ENCODE assay signal across 1 cellular context in the genomic region with DNA sequence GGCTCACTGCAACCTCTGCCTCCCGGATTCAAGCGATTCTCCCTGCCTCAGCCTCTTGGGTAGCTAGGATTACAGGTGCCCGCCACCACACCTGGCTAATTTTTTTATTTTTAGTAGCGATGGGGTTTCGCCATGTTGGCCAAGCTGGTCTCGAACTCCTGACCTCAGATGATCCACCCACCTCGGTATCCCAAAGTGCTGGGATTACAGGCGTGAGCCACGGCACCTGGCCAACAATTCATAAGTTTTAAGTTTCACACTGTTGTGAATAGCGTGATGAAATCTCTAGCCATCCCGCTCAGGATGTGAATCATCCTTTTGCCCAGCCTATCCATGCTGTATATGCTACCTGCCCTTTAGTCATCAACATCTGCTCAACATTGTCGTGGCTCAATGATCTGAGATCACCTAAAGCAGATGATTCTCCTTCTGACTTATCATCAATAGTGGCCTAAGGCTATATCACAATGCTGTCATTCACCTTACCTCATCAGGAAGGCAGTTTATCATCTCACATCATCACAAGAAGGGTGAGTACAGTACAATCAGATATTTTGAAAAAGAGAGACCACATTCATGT.
A peak's percentile ranks its signal among the peaks of the same experiment; 100 is the strongest.
TF ChIP-seq lines count a peak whose summit lies in the region.

No MANE protein-coding gene starts in this region.

TF ChIP-seq in HEK293, 187 proteins besides CTCF, POLR2A, EP300 and RAD21 (continued from another document and continues in another):
- no peak; the same call in 1 of the 2 replicates for TF ChIP-seq ZNF792 (tag by site-specific recombination; IDR thresholded peaks at IDR 0.05)
- TF ChIP-seq ZNF624 (tag by site-specific recombination; IDR thresholded peaks at IDR 0.05) = no peak
- no peak for TF ChIP-seq MZF1 (tag by site-specific recombination; IDR thresholded peaks at IDR 0.05; ENCODE audit: borderline replicate concordance)
- TF ChIP-seq HOXD13 (CRISPR knock-in tag; IDR thresholded peaks at IDR 0.05; ENCODE audit: borderline replicate concordance) = no peak
- peak; percentile 75 for TF ChIP-seq ZNF843 (tag by site-specific recombination; IDR thresholded peaks at IDR 0.05)
- no peak for TF ChIP-seq ZNF521 (tag by site-specific recombination; IDR thresholded peaks at IDR 0.05)
- TF ChIP-seq EGR2 (tag by site-specific recombination; IDR thresholded peaks at IDR 0.05; ENCODE audit: low read depth) = no peak
- TF ChIP-seq GLIS1 (tag by site-specific recombination; IDR thresholded peaks at IDR 0.05) = no peak
- TF ChIP-seq ZNF2 (tag by site-specific recombination; IDR thresholded peaks at IDR 0.05) = peak; percentile 47; the same call in 1 of the 2 replicates
- TF ChIP-seq, protein P1, sequence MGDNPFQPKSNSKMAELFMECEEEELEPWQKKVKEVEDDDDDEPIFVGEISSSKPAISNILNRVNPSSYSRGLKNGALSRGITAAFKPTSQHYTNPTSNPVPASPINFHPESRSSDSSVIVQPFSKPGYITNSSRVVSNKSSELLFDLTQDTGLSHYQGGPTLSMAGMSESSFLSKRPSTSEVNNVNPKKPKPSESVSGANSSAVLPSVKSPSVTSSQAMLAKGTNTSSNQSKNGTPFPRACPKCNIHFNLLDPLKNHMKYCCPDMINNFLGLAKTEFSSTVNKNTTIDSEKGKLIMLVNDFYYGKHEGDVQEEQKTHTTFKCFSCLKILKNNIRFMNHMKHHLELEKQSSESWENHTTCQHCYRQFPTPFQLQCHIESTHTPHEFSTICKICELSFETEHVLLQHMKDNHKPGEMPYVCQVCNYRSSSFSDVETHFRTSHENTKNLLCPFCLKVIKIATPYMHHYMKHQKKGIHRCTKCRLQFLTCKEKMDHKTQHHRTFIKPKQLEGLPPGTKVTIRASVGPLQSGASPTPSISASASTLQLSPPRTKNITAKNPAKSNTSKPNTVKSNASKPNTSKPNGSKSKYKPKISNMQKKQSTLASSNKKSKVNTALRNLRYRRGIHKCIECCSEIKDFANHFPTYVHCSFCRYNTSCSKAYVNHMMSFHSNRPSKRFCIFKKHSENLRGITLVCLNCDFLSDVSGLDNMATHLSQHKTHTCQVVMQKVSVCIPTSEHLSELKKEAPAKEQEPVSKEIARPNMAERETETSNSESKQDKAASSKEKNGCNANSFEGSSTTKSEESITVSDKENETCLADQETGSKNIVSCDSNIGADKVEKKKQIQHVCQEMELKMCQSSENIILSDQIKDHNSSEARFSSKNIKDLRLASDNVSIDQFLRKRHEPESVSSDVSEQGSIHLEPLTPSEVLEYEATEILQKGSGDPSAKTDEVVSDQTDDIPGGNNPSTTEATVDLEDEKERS (tag by site-specific recombination; IDR thresholded peaks at IDR 0.05) = no peak
- no peak for TF ChIP-seq ZNF670 (tag by site-specific recombination; IDR thresholded peaks at IDR 0.05; ENCODE audit: low read depth)
- TF ChIP-seq SP3 (tag by site-specific recombination; IDR thresholded peaks at IDR 0.05) = peak; percentile 71
- TF ChIP-seq ZNF626 (tag by site-specific recombination; IDR thresholded peaks at IDR 0.05) = no peak
- TF ChIP-seq ZBTB8A (tag by site-specific recombination; IDR thresholded peaks at IDR 0.05) = no peak
- TF ChIP-seq, protein P2, sequence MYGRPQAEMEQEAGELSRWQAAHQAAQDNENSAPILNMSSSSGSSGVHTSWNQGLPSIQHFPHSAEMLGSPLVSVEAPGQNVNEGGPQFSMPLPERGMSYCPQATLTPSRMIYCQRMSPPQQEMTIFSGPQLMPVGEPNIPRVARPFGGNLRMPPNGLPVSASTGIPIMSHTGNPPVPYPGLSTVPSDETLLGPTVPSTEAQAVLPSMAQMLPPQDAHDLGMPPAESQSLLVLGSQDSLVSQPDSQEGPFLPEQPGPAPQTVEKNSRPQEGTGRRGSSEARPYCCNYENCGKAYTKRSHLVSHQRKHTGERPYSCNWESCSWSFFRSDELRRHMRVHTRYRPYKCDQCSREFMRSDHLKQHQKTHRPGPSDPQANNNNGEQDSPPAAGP (tag by site-specific recombination; IDR thresholded peaks at IDR 0.05) = peak; percentile 91
- no peak for TF ChIP-seq ZFP41 (tag by site-specific recombination; IDR thresholded peaks at IDR 0.05; ENCODE audit: borderline replicate concordance)
- TF ChIP-seq ZNF558 (tag by site-specific recombination; IDR thresholded peaks at IDR 0.05) = 0 out of 2 replicates have a peak, but pooled peaks have one; percentile 31
- TF ChIP-seq, protein P3, sequence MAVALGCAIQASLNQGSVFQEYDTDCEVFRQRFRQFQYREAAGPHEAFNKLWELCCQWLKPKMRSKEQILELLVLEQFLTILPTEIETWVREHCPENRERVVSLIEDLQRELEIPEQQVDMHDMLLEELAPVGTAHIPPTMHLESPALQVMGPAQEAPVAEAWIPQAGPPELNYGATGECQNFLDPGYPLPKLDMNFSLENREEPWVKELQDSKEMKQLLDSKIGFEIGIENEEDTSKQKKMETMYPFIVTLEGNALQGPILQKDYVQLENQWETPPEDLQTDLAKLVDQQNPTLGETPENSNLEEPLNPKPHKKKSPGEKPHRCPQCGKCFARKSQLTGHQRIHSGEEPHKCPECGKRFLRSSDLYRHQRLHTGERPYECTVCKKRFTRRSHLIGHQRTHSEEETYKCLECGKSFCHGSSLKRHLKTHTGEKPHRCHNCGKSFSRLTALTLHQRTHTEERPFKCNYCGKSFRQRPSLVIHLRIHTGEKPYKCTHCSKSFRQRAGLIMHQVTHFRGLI (tag by site-specific recombination; IDR thresholded peaks at IDR 0.05) = no peak
- peak; percentile 81 for TF ChIP-seq ZFHX2 (tag by site-specific recombination; conservative IDR thresholded peaks at IDR 0.05)
- TF ChIP-seq OVOL3 (tag by site-specific recombination; IDR thresholded peaks at IDR 0.05) = no peak
- no peak for TF ChIP-seq ZNF266 (tag by site-specific recombination; IDR thresholded peaks at IDR 0.05; ENCODE audit: low read depth)
- TF ChIP-seq SCRT2 (tag by site-specific recombination; IDR thresholded peaks at IDR 0.05) = peak; percentile 81
- TF ChIP-seq, protein P4, sequence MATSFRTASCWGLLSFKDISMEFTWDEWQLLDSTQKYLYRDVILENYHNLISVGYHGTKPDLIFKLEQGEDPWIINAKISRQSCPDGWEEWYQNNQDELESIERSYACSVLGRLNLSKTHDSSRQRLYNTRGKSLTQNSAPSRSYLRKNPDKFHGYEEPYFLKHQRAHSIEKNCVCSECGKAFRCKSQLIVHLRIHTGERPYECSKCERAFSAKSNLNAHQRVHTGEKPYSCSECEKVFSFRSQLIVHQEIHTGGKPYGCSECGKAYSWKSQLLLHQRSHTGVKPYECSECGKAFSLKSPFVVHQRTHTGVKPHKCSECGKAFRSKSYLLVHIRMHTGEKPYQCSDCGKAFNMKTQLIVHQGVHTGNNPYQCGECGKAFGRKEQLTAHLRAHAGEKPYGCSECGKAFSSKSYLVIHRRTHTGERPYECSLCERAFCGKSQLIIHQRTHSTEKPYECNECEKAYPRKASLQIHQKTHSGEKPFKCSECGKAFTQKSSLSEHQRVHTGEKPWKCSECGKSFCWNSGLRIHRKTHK (tag by site-specific recombination; IDR thresholded peaks at IDR 0.05) = no peak
- no peak for TF ChIP-seq ZNF133 (tag by site-specific recombination; IDR thresholded peaks at IDR 0.05)
- TF ChIP-seq, protein P5, sequence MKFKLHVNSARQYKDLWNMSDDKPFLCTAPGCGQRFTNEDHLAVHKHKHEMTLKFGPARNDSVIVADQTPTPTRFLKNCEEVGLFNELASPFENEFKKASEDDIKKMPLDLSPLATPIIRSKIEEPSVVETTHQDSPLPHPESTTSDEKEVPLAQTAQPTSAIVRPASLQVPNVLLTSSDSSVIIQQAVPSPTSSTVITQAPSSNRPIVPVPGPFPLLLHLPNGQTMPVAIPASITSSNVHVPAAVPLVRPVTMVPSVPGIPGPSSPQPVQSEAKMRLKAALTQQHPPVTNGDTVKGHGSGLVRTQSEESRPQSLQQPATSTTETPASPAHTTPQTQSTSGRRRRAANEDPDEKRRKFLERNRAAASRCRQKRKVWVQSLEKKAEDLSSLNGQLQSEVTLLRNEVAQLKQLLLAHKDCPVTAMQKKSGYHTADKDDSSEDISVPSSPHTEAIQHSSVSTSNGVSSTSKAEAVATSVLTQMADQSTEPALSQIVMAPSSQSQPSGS (tag by site-specific recombination; IDR thresholded peaks at IDR 0.05; ENCODE audit: low read depth) = peak; percentile 77
- TF ChIP-seq ZBTB48 (tag by site-specific recombination; IDR thresholded peaks at IDR 0.05) = 0 out of 2 replicates have a peak, but pooled peaks have one; percentile 29
- TF ChIP-seq YY1 (tag by site-specific recombination; IDR thresholded peaks at IDR 0.05) = no peak
- TF ChIP-seq ZNF560 (tag by site-specific recombination; IDR thresholded peaks at IDR 0.05; ENCODE audit: borderline replicate concordance) = no peak
- no peak for TF ChIP-seq ZNF426 (tag by site-specific recombination; IDR thresholded peaks at IDR 0.05)
- peak; percentile 82; the same call in 1 of the 2 replicates for TF ChIP-seq BCL11A (tag by site-specific recombination; IDR thresholded peaks at IDR 0.05; ENCODE audit: low read depth)
- TF ChIP-seq ZNF785 (tag by site-specific recombination; IDR thresholded peaks at IDR 0.05) = no peak
- no peak for TF ChIP-seq ZNF561 (tag by site-specific recombination; IDR thresholded peaks at IDR 0.05; ENCODE audit: borderline replicate concordance)
- no peak for TF ChIP-seq MEIS1 (CRISPR knock-in tag; IDR thresholded peaks at IDR 0.05; ENCODE audit: borderline replicate concordance)
- TF ChIP-seq ZNF335 (tag by site-specific recombination; conservative IDR thresholded peaks at IDR 0.05) = peak; percentile 56; the same call in 1 of the 2 replicates
- TF ChIP-seq, protein P6, sequence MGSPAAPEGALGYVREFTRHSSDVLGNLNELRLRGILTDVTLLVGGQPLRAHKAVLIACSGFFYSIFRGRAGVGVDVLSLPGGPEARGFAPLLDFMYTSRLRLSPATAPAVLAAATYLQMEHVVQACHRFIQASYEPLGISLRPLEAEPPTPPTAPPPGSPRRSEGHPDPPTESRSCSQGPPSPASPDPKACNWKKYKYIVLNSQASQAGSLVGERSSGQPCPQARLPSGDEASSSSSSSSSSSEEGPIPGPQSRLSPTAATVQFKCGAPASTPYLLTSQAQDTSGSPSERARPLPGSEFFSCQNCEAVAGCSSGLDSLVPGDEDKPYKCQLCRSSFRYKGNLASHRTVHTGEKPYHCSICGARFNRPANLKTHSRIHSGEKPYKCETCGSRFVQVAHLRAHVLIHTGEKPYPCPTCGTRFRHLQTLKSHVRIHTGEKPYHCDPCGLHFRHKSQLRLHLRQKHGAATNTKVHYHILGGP (tag by site-specific recombination; IDR thresholded peaks at IDR 0.05) = no peak; the same call in 1 of the 2 replicates
- TF ChIP-seq TCF7L2 (IDR thresholded peaks at IDR 0.05; ENCODE audit: borderline replicate concordance, low read depth, low read length) = no peak
- TF ChIP-seq, protein P7, sequence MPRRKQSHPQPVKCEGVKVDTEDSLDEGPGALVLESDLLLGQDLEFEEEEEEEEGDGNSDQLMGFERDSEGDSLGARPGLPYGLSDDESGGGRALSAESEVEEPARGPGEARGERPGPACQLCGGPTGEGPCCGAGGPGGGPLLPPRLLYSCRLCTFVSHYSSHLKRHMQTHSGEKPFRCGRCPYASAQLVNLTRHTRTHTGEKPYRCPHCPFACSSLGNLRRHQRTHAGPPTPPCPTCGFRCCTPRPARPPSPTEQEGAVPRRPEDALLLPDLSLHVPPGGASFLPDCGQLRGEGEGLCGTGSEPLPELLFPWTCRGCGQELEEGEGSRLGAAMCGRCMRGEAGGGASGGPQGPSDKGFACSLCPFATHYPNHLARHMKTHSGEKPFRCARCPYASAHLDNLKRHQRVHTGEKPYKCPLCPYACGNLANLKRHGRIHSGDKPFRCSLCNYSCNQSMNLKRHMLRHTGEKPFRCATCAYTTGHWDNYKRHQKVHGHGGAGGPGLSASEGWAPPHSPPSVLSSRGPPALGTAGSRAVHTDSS (tag by site-specific recombination; IDR thresholded peaks at IDR 0.05) = no peak
- TF ChIP-seq ZNF354C (tag by site-specific recombination; IDR thresholded peaks at IDR 0.05; ENCODE audit: borderline replicate concordance, low read depth) = no peak
- no peak for TF ChIP-seq ZNF830 (tag by site-specific recombination; IDR thresholded peaks at IDR 0.05; ENCODE audit: low read depth)
- TF ChIP-seq, protein P8, sequence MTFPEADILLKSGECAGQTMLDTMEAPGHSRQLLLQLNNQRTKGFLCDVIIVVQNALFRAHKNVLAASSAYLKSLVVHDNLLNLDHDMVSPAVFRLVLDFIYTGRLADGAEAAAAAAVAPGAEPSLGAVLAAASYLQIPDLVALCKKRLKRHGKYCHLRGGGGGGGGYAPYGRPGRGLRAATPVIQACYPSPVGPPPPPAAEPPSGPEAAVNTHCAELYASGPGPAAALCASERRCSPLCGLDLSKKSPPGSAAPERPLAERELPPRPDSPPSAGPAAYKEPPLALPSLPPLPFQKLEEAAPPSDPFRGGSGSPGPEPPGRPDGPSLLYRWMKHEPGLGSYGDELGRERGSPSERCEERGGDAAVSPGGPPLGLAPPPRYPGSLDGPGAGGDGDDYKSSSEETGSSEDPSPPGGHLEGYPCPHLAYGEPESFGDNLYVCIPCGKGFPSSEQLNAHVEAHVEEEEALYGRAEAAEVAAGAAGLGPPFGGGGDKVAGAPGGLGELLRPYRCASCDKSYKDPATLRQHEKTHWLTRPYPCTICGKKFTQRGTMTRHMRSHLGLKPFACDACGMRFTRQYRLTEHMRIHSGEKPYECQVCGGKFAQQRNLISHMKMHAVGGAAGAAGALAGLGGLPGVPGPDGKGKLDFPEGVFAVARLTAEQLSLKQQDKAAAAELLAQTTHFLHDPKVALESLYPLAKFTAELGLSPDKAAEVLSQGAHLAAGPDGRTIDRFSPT (tag by site-specific recombination; IDR thresholded peaks at IDR 0.05) = peak; percentile 90
- TF ChIP-seq SP7 (tag by site-specific recombination; IDR thresholded peaks at IDR 0.05) = peak; percentile 92
- no peak for TF ChIP-seq GLI2 (tag by site-specific recombination; IDR thresholded peaks at IDR 0.05; ENCODE audit: borderline replicate concordance, low read depth)
- TF ChIP-seq ZNF174 (tag by site-specific recombination; IDR thresholded peaks at IDR 0.05) = no peak
- TF ChIP-seq ZNF585B (tag by site-specific recombination; IDR thresholded peaks at IDR 0.05) = no peak
- no peak for TF ChIP-seq ZNF544 (tag by site-specific recombination; IDR thresholded peaks at IDR 0.05)
- no peak for TF ChIP-seq ZBTB7A (tag by site-specific recombination; IDR thresholded peaks at IDR 0.05; ENCODE audit: low read depth)
- no peak for TF ChIP-seq IKZF3 (tag by site-specific recombination; IDR thresholded peaks at IDR 0.05)
- TF ChIP-seq ZNF140 (tag by site-specific recombination; IDR thresholded peaks at IDR 0.05) = no peak
- no peak for TF ChIP-seq WT1 (tag by site-specific recombination; IDR thresholded peaks at IDR 0.05)
- peak; percentile 84 for TF ChIP-seq KLF8 (tag by site-specific recombination; IDR thresholded peaks at IDR 0.05)
- no peak for TF ChIP-seq ZNF571 (tag by site-specific recombination; IDR thresholded peaks at IDR 0.05)
- TF ChIP-seq ZNF248 (tag by site-specific recombination; IDR thresholded peaks at IDR 0.05) = no peak
- no peak for TF ChIP-seq ZNF16 (tag by site-specific recombination; IDR thresholded peaks at IDR 0.05; ENCODE audit: low read depth)
- no peak for TF ChIP-seq MYNN (tag by site-specific recombination; IDR thresholded peaks at IDR 0.05; ENCODE audit: borderline replicate concordance)
- TF ChIP-seq ZNF48 (tag by site-specific recombination; IDR thresholded peaks at IDR 0.05) = no peak
- TF ChIP-seq ZNF660 (tag by site-specific recombination; IDR thresholded peaks at IDR 0.05) = peak; percentile 96
- TF ChIP-seq ZNF423 (tag by site-specific recombination; IDR thresholded peaks at IDR 0.05) = no peak
